Comparison of ENCODE assay signal across 23 cellular contexts in the genomic region with DNA sequence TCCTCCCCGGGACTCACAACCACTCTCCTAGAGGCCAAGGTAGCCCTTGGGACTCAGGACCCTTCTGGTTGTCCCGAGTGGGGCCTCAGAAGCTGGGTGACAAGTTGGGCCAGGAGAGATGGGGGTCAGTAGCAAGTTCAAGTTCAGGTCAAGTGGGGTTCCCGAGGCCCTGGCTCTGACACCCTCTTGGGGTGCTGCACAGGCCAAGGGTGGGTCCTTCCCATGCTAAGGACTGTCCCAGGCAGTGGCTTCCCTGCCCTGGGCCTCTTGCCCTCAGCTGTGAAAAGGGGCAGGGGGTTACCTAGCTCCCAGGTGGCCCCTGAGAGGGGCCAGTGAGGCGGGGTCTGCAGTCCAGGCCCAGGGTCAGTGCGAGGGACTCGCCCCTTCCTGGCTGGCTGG. TPM values are rescaled to one million over a fixed set of nuclear protein-coding genes. Genes with fewer than 3 reads are reported as not detected.
DNase-seq lines count a peak whose midpoint lies in the region; ATAC-seq and TF ChIP-seq lines count a peak whose summit lies in the region.
"Had no signal": no experiment of that assay in that cellular context is flagged by ENCODE, and none has a peak within 500 bp of the region (broad histone marks: within the 10 kb centered on the region; RNA-seq: fewer than 3 reads in every experiment).

No MANE protein-coding gene starts in this region.

- TF ChIP-seq EP300 in upper lobe of left lung (IDR thresholded peaks at IDR 0.05): no peak

- intact Hi-C loops in activated CD8-positive, alpha-beta T cell treated with anti-CD3 and anti-CD28 coated beads for 36 hours (cut with micrococcal nuclease): no loop called here

- no peak overlapping the region for H3K4me3 Mint-ChIP-seq in activated CD8-positive, alpha-beta memory T cell treated with anti-CD3 and anti-CD28 coated beads, Interleukin-2, amount 10 ng/mL, durations not matched to agents 7 days and 5 days
- peak overlapping the region; percentile 35 for H3K4me3 Mint-ChIP-seq in activated CD8-positive, alpha-beta T cell treated with anti-CD3 and anti-CD28 coated beads for 36 hours
- H3K4me3 Mint-ChIP-seq: H9 had no signal

- CTCF ChIA-PET in activated CD8-positive, alpha-beta memory T cell treated with anti-CD3 and anti-CD28 coated beads, Interleukin-2, amount 10 ng/mL, durations not matched to agents 7 days and 5 days (lab: Charles Lee): interaction anchor here (3.2 kb wide), 1 partner anchor 20 kb away, joined by 9 read pairs; no protein-coding TSS in a partner anchor
- CTCF ChIA-PET in activated CD8-positive, alpha-beta T cell treated with anti-CD3 and anti-CD28 coated beads for 36 hours (lab: Charles Lee): interaction anchor here (1.2 to 1.9 kb wide), 3 partner anchors 14 to 45 kb away, joined by 3 to 10 read pairs (median 5); no protein-coding TSS in a partner anchor

- H3K9me3 ChIP-seq in mesenchymal stem cell (ENCODE audit: control insufficient read depth, low read length): no peaks in the 10 kb centered on the region
- no peaks in the 10 kb centered on the region for H3K9me3 ChIP-seq in upper lobe of left lung
- H3K9me3 ChIP-seq: lower lobe of right lung, MG63, stomach had no signal

- H3K36me3 ChIP-seq in mesenchymal stem cell (ENCODE audit: control insufficient read depth in 1 of 2, insufficient read depth in 2 of 2, low read depth in 1 of 2, low read length in 2 of 2) (no peaks in the 10 kb centered on the region), upper lobe of left lung (no peaks in the 10 kb centered on the region)
- H3K36me3 ChIP-seq: lower lobe of right lung, MG63, stomach had no signal

- no peak overlapping the region for H2AK5ac ChIP-seq in mesenchymal stem cell (ENCODE audit: low read length, severe bottlenecking)

- H2BK15ac ChIP-seq in mesenchymal stem cell (ENCODE audit: low read depth, poor library complexity, severe bottlenecking): peak overlapping the region; percentile 4

- no peak overlapping the region for H3K4ac ChIP-seq in mesenchymal stem cell (ENCODE audit: low read depth in 1 of 2, low read length in 2 of 2)

- H3K23ac ChIP-seq in mesenchymal stem cell (ENCODE audit: low read length in 2 of 2): no peak overlapping the region

- no peak overlapping the region for H2BK120ac ChIP-seq in mesenchymal stem cell (ENCODE audit: low read depth, low read length)

- no peak overlapping the region for H3K9ac ChIP-seq in mesenchymal stem cell (ENCODE audit: low read length)

- no peaks in the 10 kb centered on the region for H3K36me3 Mint-ChIP-seq in activated CD8-positive, alpha-beta memory T cell treated with anti-CD3 and anti-CD28 coated beads, Interleukin-2, amount 10 ng/mL, durations not matched to agents 7 days and 5 days
- no peaks in the 10 kb centered on the region for H3K36me3 Mint-ChIP-seq in activated CD8-positive, alpha-beta T cell treated with anti-CD3 and anti-CD28 coated beads for 36 hours (ENCODE audit: low read depth)
- H3K36me3 Mint-ChIP-seq: activated naive CD8-positive, alpha-beta T cell; brain had no signal

- H3K27me3 ChIP-seq in mesenchymal stem cell (ENCODE audit: control insufficient read depth in 1 of 2, insufficient read depth in 1 of 2, low read length in 2 of 2): no peaks in the 10 kb centered on the region
- no peaks in the 10 kb centered on the region for H3K27me3 ChIP-seq in upper lobe of left lung
- H3K27me3 ChIP-seq: MG63, stomach had no signal

- H3K79me1 ChIP-seq in mesenchymal stem cell (replicated peaks; ENCODE audit: low read length, poor library complexity, severe bottlenecking): no peaks in the 10 kb centered on the region

- H3K4me1 ChIP-seq in mesenchymal stem cell (ENCODE audit: control insufficient read depth, insufficient read depth, low read depth, low read length) (peaks cover 2% of the 10 kb centered on the region), upper lobe of left lung (no peaks in the 10 kb centered on the region)
- H3K4me1 ChIP-seq: lower lobe of right lung, stomach had no signal

- H2BK12ac ChIP-seq in mesenchymal stem cell (ENCODE audit: low read length in 2 of 2): no peak overlapping the region

- 84% methylated on average over 5 of the region's 6 CpGs for WGBS in mesenchymal stem cell
- 65 to 100% methylated on average over 2 to 4 of the region's 6 CpGs for WGBS in upper lobe of left lung, 2 donors

- H2BK5ac ChIP-seq in mesenchymal stem cell (ENCODE audit: low read depth, low read length, poor library complexity, severe bottlenecking): no peak overlapping the region

- ATAC-seq in activated CD8-positive, alpha-beta memory T cell treated with anti-CD3 and anti-CD28 coated beads, Interleukin-2, amount 10 ng/mL, durations not matched to agents 7 days and 5 days: peak; percentile 21
- ATAC-seq in activated CD8-positive, alpha-beta T cell treated with anti-CD3 and anti-CD28 coated beads for 36 hours: no peak
- ATAC-seq in upper lobe of left lung (ENCODE audit: low FRiP score in 2 of 2) (peak; percentile 29 to 59), GM18517 (IDR thresholded peaks at IDR 0.05; ENCODE audit: unreplicated experiment) (no peak)

- H3K4me1 Mint-ChIP-seq in activated CD8-positive, alpha-beta memory T cell treated with anti-CD3 and anti-CD28 coated beads, Interleukin-2, amount 10 ng/mL, durations not matched to agents 7 days and 5 days: peaks cover 15% of the 10 kb centered on the region
- peaks cover 13% of the 10 kb centered on the region for H3K4me1 Mint-ChIP-seq in activated CD8-positive, alpha-beta T cell treated with anti-CD3 and anti-CD28 coated beads for 36 hours (ENCODE audit: low read depth)

- no peak for DNase-seq in activated CD8-positive, alpha-beta memory T cell treated with anti-CD3 and anti-CD28 coated beads, Interleukin-2, amount 10 ng/mL, durations not matched to agents 7 days and 5 days
- DNase-seq in activated CD8-positive, alpha-beta memory T cell treated with anti-CD3 and anti-CD28 coated beads, Interleukin-2, amount 50 U/mL, for 48 hours: no peak
- no peak for DNase-seq in activated CD8-positive, alpha-beta T cell treated with anti-CD3 and anti-CD28 coated beads for 36 hours
- DNase-seq in mesenchymal stem cell: no peak
- no peak for DNase-seq in upper lobe of left lung
- no peak for DNase-seq in mesenteric fat pad (ENCODE audit: low spot score)
- DNase-seq in CD1c-positive myeloid dendritic cell (ENCODE audit: extremely low spot score): no peak
- DNase-seq: activated CD4-positive, alpha-beta T cell treated with anti-CD3 and anti-CD28 coated beads for 1 hour; H9; lower lobe of right lung; MG63; NCI-H146; NCI-H2171 treated with DMSO at 0.1 percent for 48 hours; NCI-H69; posterior cingulate gyrus; stimulated activated CD4-positive, alpha-beta T cell treated with anti-CD3 and anti-CD28 coated beads, Interleukin-1b, Interleukin-23, amount 100 ng/mL, for 48 hours; stomach; T1000 had no signal

- no peak overlapping the region for H3K18ac ChIP-seq in mesenchymal stem cell (ENCODE audit: low read depth in 1 of 2, low read length in 2 of 2)

- no peaks in the 10 kb centered on the region for H3K9me3 Mint-ChIP-seq in activated CD8-positive, alpha-beta memory T cell treated with anti-CD3 and anti-CD28 coated beads, Interleukin-2, amount 10 ng/mL, durations not matched to agents 7 days and 5 days (ENCODE audit: low read depth)
- H3K9me3 Mint-ChIP-seq in activated CD8-positive, alpha-beta T cell treated with anti-CD3 and anti-CD28 coated beads for 36 hours: no peaks in the 10 kb centered on the region
- H3K9me3 Mint-ChIP-seq: H9 had no signal

- H3K14ac ChIP-seq in mesenchymal stem cell (ENCODE audit: low read length in 2 of 2): no peak overlapping the region

- H3K27ac ChIP-seq in mesenchymal stem cell (ENCODE audit: low read length, poor library complexity, severe bottlenecking) (no peak overlapping the region), upper lobe of left lung (no peak overlapping the region)
- H3K27ac ChIP-seq: C4-2B, coronary artery, lower lobe of right lung, stomach had no signal

- no peaks in the 10 kb centered on the region for H3K27me3 Mint-ChIP-seq in activated CD8-positive, alpha-beta memory T cell treated with anti-CD3 and anti-CD28 coated beads, Interleukin-2, amount 10 ng/mL, durations not matched to agents 7 days and 5 days
- H3K27me3 Mint-ChIP-seq in activated CD8-positive, alpha-beta T cell treated with anti-CD3 and anti-CD28 coated beads for 36 hours: no peaks in the 10 kb centered on the region
- H3K27me3 Mint-ChIP-seq: activated naive CD8-positive, alpha-beta T cell had no signal

- no peak overlapping the region for H3K4me2 ChIP-seq in mesenchymal stem cell (ENCODE audit: low read length, poor library complexity, severe bottlenecking)

- no peak overlapping the region for H3K27ac Mint-ChIP-seq in activated CD8-positive, alpha-beta memory T cell treated with anti-CD3 and anti-CD28 coated beads, Interleukin-2, amount 10 ng/mL, durations not matched to agents 7 days and 5 days
- H3K27ac Mint-ChIP-seq in activated CD8-positive, alpha-beta T cell treated with anti-CD3 and anti-CD28 coated beads for 36 hours: peak overlapping the region; percentile 60
- H3K27ac Mint-ChIP-seq: activated naive CD8-positive, alpha-beta T cell; H9 had no signal

- no peak overlapping the region for H2AFZ ChIP-seq in mesenchymal stem cell (ENCODE audit: low read depth, low read length)

- no peak overlapping the region for H4K8ac ChIP-seq in mesenchymal stem cell (ENCODE audit: low read length)

- no peak overlapping the region for H3K4me3 ChIP-seq in mesenchymal stem cell (ENCODE audit: insufficient read depth in 1 of 2, low read depth in 1 of 2, low read length in 2 of 2)
- H3K4me3 ChIP-seq in upper lobe of left lung: no peak overlapping the region
- H3K4me3 ChIP-seq: coronary artery, lower lobe of right lung, MG63, stomach had no signal

- TF ChIP-seq POLR2A in upper lobe of left lung (IDR thresholded peaks at IDR 0.05): no peak

- POLR2A ChIA-PET in activated CD8-positive, alpha-beta T cell treated with anti-CD3 and anti-CD28 coated beads for 36 hours (lab: Charles Lee): interaction anchor here (0.8 to 1.9 kb wide), 4 partner anchors 10 to 22 kb away, joined by 3 to 6 read pairs (median 3); no protein-coding TSS in a partner anchor

- no peak for TF ChIP-seq CTCF in activated CD8-positive, alpha-beta T cell treated with anti-CD3 and anti-CD28 coated beads for 36 hours (IDR thresholded peaks at IDR 0.05)
- no peak for TF ChIP-seq CTCF in upper lobe of left lung (IDR thresholded peaks at IDR 0.05)

- H4K91ac ChIP-seq in mesenchymal stem cell (ENCODE audit: low read length): no peak overlapping the region

RNA-seq across cellular contexts. Expression of gene ACTB, which starts 8.6 kb away (rescaled TPM):
- total RNA-seq in activated CD8-positive, alpha-beta memory T cell treated with anti-CD3 and anti-CD28 coated beads, Interleukin-2, amount 10 ng/mL, durations not matched to agents 7 days and 5 days: over 10,000 TPM; 10,813 to 11,083 TPM
- 1,000 to 10,000 TPM; 9,410 to 9,639 TPM for total RNA-seq in activated CD8-positive, alpha-beta T cell treated with anti-CD3 and anti-CD28 coated beads for 36 hours
- polyA plus RNA-seq in mesenchymal stem cell (2013, experiment 1 of 2): 10,616 TPM
- 10,486 TPM for polyA plus RNA-seq in mesenchymal stem cell (2013, experiment 2 of 2)
- total RNA-seq in upper lobe of left lung: 1,000 to 10,000 TPM; 1,290 to 6,239 (median 4,085) TPM
- 4,206 TPM for total RNA-seq in mesenteric fat pad

RNA-seq across cellular contexts. Expression of gene FBXL18, which starts 25.4 kb away (rescaled TPM):
- 10 to 100 TPM; 14.2 to 14.3 TPM for total RNA-seq in activated CD8-positive, alpha-beta memory T cell treated with anti-CD3 and anti-CD28 coated beads, Interleukin-2, amount 10 ng/mL, durations not matched to agents 7 days and 5 days
- total RNA-seq in activated CD8-positive, alpha-beta T cell treated with anti-CD3 and anti-CD28 coated beads for 36 hours: 1 to 10 TPM; 7.5 to 7.7 TPM
- polyA plus RNA-seq in mesenchymal stem cell (2013, experiment 1 of 2): 8.4 TPM
- 8.3 TPM for polyA plus RNA-seq in mesenchymal stem cell (2013, experiment 2 of 2)
- total RNA-seq in upper lobe of left lung (10 to 100 TPM in 4 of 6 donors, 1 to 10 TPM in 2; 8.1 to 22.0 (median 11.4) TPM), mesenteric fat pad (11.4 TPM)

RNA-seq across cellular contexts. Expression of gene FSCN1, which starts 53.6 kb away (rescaled TPM):
- 1 to 10 TPM; 4.4 to 6.2 TPM for total RNA-seq in activated CD8-positive, alpha-beta memory T cell treated with anti-CD3 and anti-CD28 coated beads, Interleukin-2, amount 10 ng/mL, durations not matched to agents 7 days and 5 days
- total RNA-seq in activated CD8-positive, alpha-beta T cell treated with anti-CD3 and anti-CD28 coated beads for 36 hours: 10 to 100 TPM; 24.5 to 25.2 TPM
- 241 TPM for polyA plus RNA-seq in mesenchymal stem cell (2013, experiment 1 of 2)
- 235 TPM for polyA plus RNA-seq in mesenchymal stem cell (2013, experiment 2 of 2)
- total RNA-seq in upper lobe of left lung (10 to 100 TPM in 5 of 6 donors, 1 to 10 TPM in 1; 9.7 to 77.3 (median 25.5) TPM), mesenteric fat pad (43.1 TPM)

Comparison
In these comparisons a context has a peak if more than half of its experiments do, and no peak if none do; other contexts are left out.
1. ATAC-seq: peak in activated CD8-positive, alpha-beta memory T cell treated with anti-CD3 and anti-CD28 coated beads, Interleukin-2, amount 10 ng/mL, durations not matched to agents 7 days and 5 days (single experiment) and upper lobe of left lung (2 of 2); none in activated CD8-positive, alpha-beta T cell treated with anti-CD3 and anti-CD28 coated beads for 36 hours (single experiment) and GM18517 (single experiment).